In genomic region chr17:57207396-57207795, GRCh38 we compare ENCODE assay signal across 18 cellular contexts. TPM values are rescaled to one million over a fixed set of nuclear protein-coding genes. Genes with fewer than 3 reads are reported as not detected.
DNase-seq lines count a peak whose midpoint lies in the region; ATAC-seq and TF ChIP-seq lines count a peak whose summit lies in the region.
"Had no signal": no experiment of that assay in that cellular context is flagged by ENCODE, and none has a peak within 500 bp of the region (broad histone marks: within the 10 kb centered on the region; RNA-seq: fewer than 3 reads in every experiment).

No MANE protein-coding gene starts in this region.

- no peak overlapping the region for H2AFZ ChIP-seq in parathyroid adenoma
- H2AFZ ChIP-seq: GM23338 had no signal

- H3K79me2 ChIP-seq in parathyroid adenoma, result no peaks in the 10 kb centered on the region

- intact Hi-C loops in esophagus muscularis mucosa (cut with DNase I), result no loop called here

- H3K27ac Mint-ChIP-seq in activated CD8-positive, alpha-beta T cell treated with anti-CD3 and anti-CD28 coated beads, Interleukin-2, amount 10 ng/mL, durations not matched to agents 7 days and 5 days, result no peak overlapping the region
- H3K27ac Mint-ChIP-seq: CD8-positive, alpha-beta T cell; GM23338; H9 had no signal

- DNase-seq in NCI-H524 treated with DMSO at 0.1 percent for 48 hours (lab: John Stamatoyannopoulos, UW) (peak; percentile 74), esophagus muscularis mucosa (ENCODE audit: extremely low spot score) (peak; percentile 17), UCSD-AML1 (lab: John Stamatoyannopoulos, UW; ENCODE audit: unreplicated experiment) (no peak)
- DNase-seq in activated CD8-positive, alpha-beta T cell treated with anti-CD3 and anti-CD28 coated beads, Interleukin-2, amount 10 ng/mL, durations not matched to agents 7 days and 5 days, result no peak
- DNase-seq: 8988T; ACHN; AML-193; C1 segment of cervical spinal cord; Caco-2; CD8-positive, alpha-beta T cell; DMS153; DND-41; H9 had no signal

- H3K4me1 ChIP-seq in esophagus muscularis mucosa (no peaks in the 10 kb centered on the region), parathyroid adenoma (peaks cover 42% of the 10 kb centered on the region)
- H3K4me1 ChIP-seq: Caco-2 had no signal

- POLR2A ChIA-PET in activated CD8-positive, alpha-beta T cell treated with anti-CD3 and anti-CD28 coated beads, Interleukin-2, amount 10 ng/mL, durations not matched to agents 7 days and 5 days (lab: Charles Lee), result interaction anchor here (1.0 kb wide), 1 partner anchor 37 kb away, joined by 3 read pairs; no protein-coding TSS in a partner anchor

- no peak for ATAC-seq in activated CD8-positive, alpha-beta T cell treated with anti-CD3 and anti-CD28 coated beads, Interleukin-2, amount 10 ng/mL, durations not matched to agents 7 days and 5 days
- ATAC-seq in GM18907 (IDR thresholded peaks at IDR 0.05; ENCODE audit: unreplicated experiment), result no peak
- ATAC-seq: A549; CD8-positive, alpha-beta T cell; GM23338; HCT116 had no signal

- 77% methylated on average over 2 of the region's 2 CpGs for WGBS in esophagus muscularis mucosa

- H3K27ac ChIP-seq in esophagus muscularis mucosa (replicated peaks in 1 of 4), result no peak overlapping the region
- H3K27ac ChIP-seq in parathyroid adenoma, result peak overlapping the region; percentile 68
- H3K27ac ChIP-seq: A549 had no signal

- no peaks in the 10 kb centered on the region for H3K36me3 Mint-ChIP-seq in activated CD8-positive, alpha-beta T cell treated with anti-CD3 and anti-CD28 coated beads, Interleukin-2, amount 10 ng/mL, durations not matched to agents 7 days and 5 days (ENCODE audit: low read depth)
- H3K36me3 Mint-ChIP-seq: CD8-positive, alpha-beta T cell had no signal

- H3K9me3 Mint-ChIP-seq in activated CD8-positive, alpha-beta T cell treated with anti-CD3 and anti-CD28 coated beads, Interleukin-2, amount 10 ng/mL, durations not matched to agents 7 days and 5 days (ENCODE audit: insufficient read depth), result peaks cover 3% of the 10 kb centered on the region

- H3K27me3 ChIP-seq in esophagus muscularis mucosa, result peaks cover 0 to 3% (median 0%) of the 10 kb centered on the region in 4 donors
- no peaks in the 10 kb centered on the region for H3K27me3 ChIP-seq in parathyroid adenoma (ENCODE audit: control insufficient read depth, insufficient read depth, low read length)

- TF ChIP-seq POLR2A in esophagus muscularis mucosa (IDR thresholded peaks at IDR 0.05; ENCODE audit: low read depth), result no peak

- H3K4me2 ChIP-seq in parathyroid adenoma (ENCODE audit: low read length), result no peak overlapping the region
- H3K4me2 ChIP-seq: A549, GM23338 had no signal

- H3K9ac ChIP-seq in parathyroid adenoma, result no peak overlapping the region

- H3K9me3 ChIP-seq in esophagus muscularis mucosa (peaks cover 0 to 11% (median 9%) of the 10 kb centered on the region in 4 donors), parathyroid adenoma (ENCODE audit: control insufficient read depth, low read length) (no peaks in the 10 kb centered on the region)
- H3K9me3 ChIP-seq: Caco-2 had no signal

- CTCF ChIA-PET in activated CD8-positive, alpha-beta T cell treated with anti-CD3 and anti-CD28 coated beads, Interleukin-2, amount 10 ng/mL, durations not matched to agents 7 days and 5 days (lab: Charles Lee), result interaction anchor here (1.1 to 2.2 kb wide), 2 partner anchors 36 to 64 kb away, joined by 4 to 9 read pairs; no protein-coding TSS in a partner anchor

- H3K36me3 ChIP-seq in esophagus muscularis mucosa (no peaks in the 10 kb centered on the region), parathyroid adenoma (ENCODE audit: control insufficient read depth, insufficient read depth, low read length) (no peaks in the 10 kb centered on the region)

- H3K4me3 Mint-ChIP-seq in activated CD8-positive, alpha-beta T cell treated with anti-CD3 and anti-CD28 coated beads, Interleukin-2, amount 10 ng/mL, durations not matched to agents 7 days and 5 days, result no peak overlapping the region
- H3K4me3 Mint-ChIP-seq: CD8-positive, alpha-beta T cell; GM23338; H9 had no signal

- no peaks in the 10 kb centered on the region for H3K4me1 Mint-ChIP-seq in activated CD8-positive, alpha-beta T cell treated with anti-CD3 and anti-CD28 coated beads, Interleukin-2, amount 10 ng/mL, durations not matched to agents 7 days and 5 days (ENCODE audit: low read depth)

- peaks cover 12% of the 10 kb centered on the region for H3K27me3 Mint-ChIP-seq in activated CD8-positive, alpha-beta T cell treated with anti-CD3 and anti-CD28 coated beads, Interleukin-2, amount 10 ng/mL, durations not matched to agents 7 days and 5 days (ENCODE audit: low read depth)

- no peak for TF ChIP-seq CTCF in esophagus muscularis mucosa (IDR thresholded peaks at IDR 0.05)
- no peak for TF ChIP-seq CTCF in parathyroid adenoma (IDR thresholded peaks at IDR 0.05)

- TF ChIP-seq EP300 in esophagus muscularis mucosa (IDR thresholded peaks at IDR 0.05), result no peak

- H3K4me3 ChIP-seq in esophagus muscularis mucosa, result no peak overlapping the region
- H3K4me3 ChIP-seq in parathyroid adenoma (ENCODE audit: low read depth, low read length), result no peak overlapping the region
- H3K4me3 ChIP-seq: A549, GM23338 had no signal

RNA-seq across cellular contexts. Expression of gene MSI2, which starts 48.9 kb away (rescaled TPM):
- 10 to 100 TPM; 28.8 to 39.0 (median 29.6) TPM for total RNA-seq in esophagus muscularis mucosa
- total RNA-seq in activated CD8-positive, alpha-beta T cell treated with anti-CD3 and anti-CD28 coated beads, Interleukin-2, amount 10 ng/mL, durations not matched to agents 7 days and 5 days, result 100 to 1,000 TPM; 123 to 125 TPM

Comparison
In these comparisons a context has a peak if more than half of its experiments do, and no peak if none do; other contexts are left out.
1. DNase-seq: peak in NCI-H524 treated with DMSO at 0.1 percent for 48 hours (single experiment) and esophagus muscularis mucosa (single experiment); none in UCSD-AML1 (single experiment) and activated CD8-positive, alpha-beta T cell treated with anti-CD3 and anti-CD28 coated beads, Interleukin-2, amount 10 ng/mL, durations not matched to agents 7 days and 5 days (single experiment).